Comparison of ENCODE assay signal across 17 cellular contexts in genomic region chr2:222548997-222549396, GRCh38.
DNase-seq lines count a peak whose midpoint lies in the region; ATAC-seq, FAIRE-seq and TF ChIP-seq lines count a peak whose summit lies in the region.
"Had no signal": no experiment of that assay in that cellular context is flagged by ENCODE, and none has a peak within 500 bp of the region (broad histone marks: within the 10 kb centered on the region; RNA-seq: fewer than 3 reads in every experiment).

No MANE protein-coding gene starts in this region.

- H3K4me2 ChIP-seq in H1 (ENCODE audit: insufficient read depth in 1 of 2, low read depth in 2 of 2, low read length in 2 of 2) = peak overlapping the region in 1 of 2 experiments; percentile 2; a peak in 2 of 4 replicates

- H2AK5ac ChIP-seq in H1 (ENCODE audit: low read depth, low read length) = no peak overlapping the region

- no peak overlapping the region for H2BK20ac ChIP-seq in H1 (ENCODE audit: low read length)

- CTCF ChIA-PET in H1 (lab: Charles Lee; ENCODE audit: partially characterized antibody) = interaction anchor here (1.0 to 1.4 kb wide), 4 partner anchors 13 to 239 kb away, joined by 3 to 4 read pairs (median 3); no protein-coding TSS in a partner anchor
- CTCF ChIA-PET in activated CD4-positive, alpha-beta memory T cell treated with anti-CD3 and anti-CD28 coated beads, Interleukin-2, amount 10 ng/mL, durations not matched to agents 7 days and 5 days (lab: Charles Lee) = interaction anchor here (1.4 kb wide), 1 partner anchor 231 kb away, joined by 4 read pairs; no protein-coding TSS in a partner anchor

- no peak overlapping the region for H3K14ac ChIP-seq in H1 (ENCODE audit: insufficient read length)

- H4K8ac ChIP-seq in H1 (ENCODE audit: extremely low read depth, insufficient read depth, low read length) = no peak overlapping the region

- H3K27ac Mint-ChIP-seq in nephron = peak overlapping the region in 2 of 3 experiments; percentile 10 to 69
- no peak overlapping the region for H3K27ac Mint-ChIP-seq in activated CD4-positive, alpha-beta memory T cell treated with anti-CD3 and anti-CD28 coated beads, Interleukin-2, amount 10 ng/mL, durations not matched to agents 7 days and 5 days
- H3K27ac Mint-ChIP-seq: activated CD4-positive, alpha-beta memory T cell treated with anti-CD3 and anti-CD28 coated beads for 36 hours; activated naive CD8-positive, alpha-beta T cell; activated T-cell treated with anti-CD3 and anti-CD28 coated beads, Interleukin-2, amount 50 U/mL, for 72 hours had no signal

- H3K27me3 Mint-ChIP-seq in nephron (ENCODE audit: low read depth) = peaks cover 4% of the 10 kb centered on the region
- H3K27me3 Mint-ChIP-seq in activated CD4-positive, alpha-beta memory T cell treated with anti-CD3 and anti-CD28 coated beads, Interleukin-2, amount 10 ng/mL, durations not matched to agents 7 days and 5 days = peaks cover 5% of the 10 kb centered on the region

- peak; percentile 7 for DNase-seq in GM04504 (ENCODE audit: low read depth)
- DNase-seq in MG63 = peak; percentile 34
- peak in 1 of 2 experiments; percentile 43 for DNase-seq in H1 (ENCODE audit: low read depth in 1 of 2, low spot score in 2 of 2)
- no peak for DNase-seq in activated CD4-positive, alpha-beta memory T cell treated with anti-CD3 and anti-CD28 coated beads, Interleukin-2, amount 10 ng/mL, durations not matched to agents 7 days and 5 days
- DNase-seq in DMS53 (lab: John Stamatoyannopoulos, UW) = no peak
- no peak for DNase-seq in activated CD4-positive, CD25-positive, alpha-beta regulatory T cell (lab: John Stamatoyannopoulos, UW)
- DNase-seq: activated CD4-positive, alpha-beta memory T cell treated with anti-CD3 and anti-CD28 coated beads for 36 hours; activated T-cell treated with anti-CD3 and anti-CD28 coated beads, Interleukin-2, amount 50 U/mL, for 72 hours; effector CD8-positive, alpha-beta T cell; esophagus squamous epithelium; NCI-H2029 treated with DMSO at 0.1 percent for 48 hours; NCI-H524; stimulated activated CD4-positive, alpha-beta T cell treated with anti-CD3 and anti-CD28 coated beads, Interleukin-4, amount 100 ng/mL, for 1 hour had no signal

- H3K56ac ChIP-seq in H1 (replicated peaks; ENCODE audit: insufficient read length, low read depth, low read length) = no peak overlapping the region

- H4K20me1 ChIP-seq in H1 (replicated peaks in 1 of 2; ENCODE audit: control insufficient read depth in 1 of 2, insufficient read depth in 2 of 2, low read length in 2 of 2) = no peaks in the 10 kb centered on the region

- no peak overlapping the region for H2BK15ac ChIP-seq in H1 (ENCODE audit: low read length)

- peaks cover 2% of the 10 kb centered on the region for H3K9me3 Mint-ChIP-seq in nephron
- no peaks in the 10 kb centered on the region for H3K9me3 Mint-ChIP-seq in activated CD4-positive, alpha-beta memory T cell treated with anti-CD3 and anti-CD28 coated beads, Interleukin-2, amount 10 ng/mL, durations not matched to agents 7 days and 5 days
- H3K9me3 Mint-ChIP-seq: activated CD4-positive, alpha-beta memory T cell treated with anti-CD3 and anti-CD28 coated beads for 36 hours; activated T-cell treated with anti-CD3 and anti-CD28 coated beads, Interleukin-2, amount 50 U/mL, for 72 hours had no signal

- POLR2A ChIA-PET in H1 (lab: Charles Lee; ENCODE audit: partially characterized antibody) = interaction anchor here (0.8 kb wide), 1 partner anchor 523 kb away, joined by 3 read pairs; no protein-coding TSS in a partner anchor
- POLR2A ChIA-PET in activated CD4-positive, alpha-beta memory T cell treated with anti-CD3 and anti-CD28 coated beads, Interleukin-2, amount 10 ng/mL, durations not matched to agents 7 days and 5 days (lab: Charles Lee) = no interaction called here

- no peaks in the 10 kb centered on the region for H3K79me1 ChIP-seq in H1 (ENCODE audit: low read depth, low read length)

- no peak overlapping the region for H2AFZ ChIP-seq in H1 (ENCODE audit: low read length)

- H3K4me1 ChIP-seq in H1 (replicated peaks in 1 of 4; ENCODE audit: control insufficient read depth in 3 of 4, insufficient read depth in 4 of 4, low read length in 3 of 4) = peaks cover 0 to 9% (median 4%) of the 10 kb centered on the region in 4 experiments; a peak in 3 of 7 replicates

- H3K9me3 ChIP-seq in MG63 (no peaks in the 10 kb centered on the region), H1 (ENCODE audit: insufficient read depth in 2 of 2, low read depth in 1 of 2, low read length in 1 of 2) (no peaks in the 10 kb centered on the region)
- H3K9me3 ChIP-seq: esophagus squamous epithelium had no signal

- 36% methylated on average over 3 of the region's 3 CpGs; no CpG with 5 or more reads in 1 of the 2 experiments for WGBS in H1 (ENCODE audit: extremely low coverage in 1 of 2, insufficient coverage in 1 of 2, insufficient read length in 1 of 2, insufficient replicate concordance in 2 of 2, low coverage in 1 of 2, low lambda C conversion rate in 2 of 2, missing lambda C conversion rate in 1 of 2), 2 experiments

- TF ChIP-seq POLR2A in H1 (IDR thresholded peaks at IDR 0.05; ENCODE audit: control extremely low read depth in 1 of 2, low read depth in 2 of 2, low read length in 2 of 2) = no peak

- no peak for TF ChIP-seq EP300 in H1 (IDR thresholded peaks at IDR 0.05; ENCODE audit: borderline replicate concordance in 1 of 2, low read depth in 2 of 2, low read length in 2 of 2)

- no peak overlapping the region for H3K18ac ChIP-seq in H1 (ENCODE audit: extremely low read depth, low read length)

- H3K27ac ChIP-seq in H1 (ENCODE audit: low read depth, low read length) = no peak overlapping the region
- H3K27ac ChIP-seq: esophagus squamous epithelium had no signal

- no peak overlapping the region for H2BK120ac ChIP-seq in H1 (replicated peaks; ENCODE audit: low read depth, low read length)

- no peaks in the 10 kb centered on the region for H3K23me2 ChIP-seq in H1 (ENCODE audit: low read depth, low read length)

- TF ChIP-seq CTCF in H1 (IDR thresholded peaks at IDR 0.05; ENCODE audit: control extremely low read depth in 1 of 3, insufficient read depth in 1 of 3, low read depth in 1 of 3, low read length in 3 of 3) (peak in 1 of 3 experiments; percentile 7; a peak in 1 of 4 replicates), nephron (IDR thresholded peaks at IDR 0.05; ENCODE audit: unreplicated experiment in 3 of 3) (no peak)

- H4K5ac ChIP-seq in H1 (ENCODE audit: insufficient read length, low read depth, low read length) = no peak overlapping the region

- no peak for ATAC-seq in HG02678 (IDR thresholded peaks at IDR 0.05; ENCODE audit: unreplicated experiment)
- ATAC-seq: activated T-cell treated with anti-CD3 and anti-CD28 coated beads, Interleukin-2, amount 50 U/mL, for 72 hours had no signal

- H3K79me2 ChIP-seq in H1 (ENCODE audit: control insufficient read depth in 1 of 2, insufficient read depth in 2 of 2, low read length in 2 of 2) = no peaks in the 10 kb centered on the region

- H3K4me1 Mint-ChIP-seq in nephron = peaks cover 23% of the 10 kb centered on the region
- H3K4me1 Mint-ChIP-seq in activated CD4-positive, alpha-beta memory T cell treated with anti-CD3 and anti-CD28 coated beads, Interleukin-2, amount 10 ng/mL, durations not matched to agents 7 days and 5 days = no peaks in the 10 kb centered on the region

- H3K4me3 ChIP-seq in MG63 (no peak overlapping the region), H1 (ENCODE audit: extremely low read depth in 1 of 4, insufficient read depth in 2 of 4, low read depth in 3 of 4, low read length in 4 of 4) (no peak overlapping the region)
- H3K4me3 ChIP-seq: esophagus squamous epithelium had no signal

- H3K27me3 ChIP-seq in MG63 = peaks cover 5% of the 10 kb centered on the region
- no peaks in the 10 kb centered on the region; a peak in 1 of 7 replicates for H3K27me3 ChIP-seq in H1 (replicated peaks in 1 of 4; ENCODE audit: control insufficient read depth in 3 of 4, extremely low read depth in 1 of 4, insufficient read depth in 3 of 4, low read length in 3 of 4)
- H3K27me3 ChIP-seq: esophagus squamous epithelium had no signal

- no peak overlapping the region for H2BK5ac ChIP-seq in H1 (ENCODE audit: low read depth, low read length)

- no peak overlapping the region for H4K91ac ChIP-seq in H1 (replicated peaks; ENCODE audit: insufficient read length, low read length)

- H3K36me3 ChIP-seq in MG63 (no peaks in the 10 kb centered on the region), H1 (ENCODE audit: control insufficient read depth in 2 of 4, insufficient read depth in 4 of 4, low read length in 3 of 4) (no peaks in the 10 kb centered on the region)
- H3K36me3 ChIP-seq: esophagus squamous epithelium had no signal

- no peak overlapping the region for H2BK12ac ChIP-seq in H1 (ENCODE audit: low read depth, low read length)

- peak; percentile 90 for FAIRE-seq in H1 (lab: Jason Lieb, UNC)
- FAIRE-seq: H54 had no signal

- peak in 1 of 2 experiments; percentile 8; a peak in 1 of 4 replicates for TF ChIP-seq RAD21 in H1 (IDR thresholded peaks at IDR 0.05 in 1 of 2, conservative IDR thresholded peaks at IDR 0.05 in 1 of 2; ENCODE audit: low read depth in 2 of 2, low read length in 2 of 2)

- H3K4me3 Mint-ChIP-seq in nephron = no peak overlapping the region
- no peak overlapping the region for H3K4me3 Mint-ChIP-seq in activated CD4-positive, alpha-beta memory T cell treated with anti-CD3 and anti-CD28 coated beads, Interleukin-2, amount 10 ng/mL, durations not matched to agents 7 days and 5 days
- H3K4me3 Mint-ChIP-seq: activated CD4-positive, alpha-beta memory T cell treated with anti-CD3 and anti-CD28 coated beads for 36 hours; activated naive CD8-positive, alpha-beta T cell; activated T-cell treated with anti-CD3 and anti-CD28 coated beads, Interleukin-2, amount 50 U/mL, for 72 hours had no signal

- H3K36me3 Mint-ChIP-seq in nephron (ENCODE audit: low read depth) = no peaks in the 10 kb centered on the region
- H3K36me3 Mint-ChIP-seq in activated CD4-positive, alpha-beta memory T cell treated with anti-CD3 and anti-CD28 coated beads, Interleukin-2, amount 10 ng/mL, durations not matched to agents 7 days and 5 days (ENCODE audit: low read depth) = no peaks in the 10 kb centered on the region
- H3K36me3 Mint-ChIP-seq: activated CD4-positive, alpha-beta memory T cell treated with anti-CD3 and anti-CD28 coated beads for 36 hours; activated naive CD8-positive, alpha-beta T cell had no signal

- no peak overlapping the region for H3K9ac ChIP-seq in H1 (replicated peaks in 1 of 4; ENCODE audit: extremely low read depth in 1 of 4, low read depth in 3 of 4, low read length in 3 of 4)

- no peak overlapping the region for H3K23ac ChIP-seq in H1 (ENCODE audit: insufficient read length)

- no peak overlapping the region for H3K4ac ChIP-seq in H1 (replicated peaks; ENCODE audit: insufficient read length, low read depth, low read length)

TF ChIP-seq in H1, 55 proteins besides CTCF, POLR2A, EP300 and RAD21 (continues in another document):
- TF ChIP-seq TEAD4 (IDR thresholded peaks at IDR 0.05; ENCODE audit: low read depth, low read length) (peak; percentile 53; the same call in 1 of the 2 replicates), CREB1 (IDR thresholded peaks at IDR 0.05) (no peak), TBP (IDR thresholded peaks at IDR 0.05; ENCODE audit: low read depth, low read length) (no peak), HDAC2 (IDR thresholded peaks at IDR 0.05; ENCODE audit: borderline replicate concordance in 1 of 2, low read depth in 2 of 2, low read length in 2 of 2) (peak in 1 of 2 experiments; percentile 79; a peak in 1 of 4 replicates), SIX5 (IDR thresholded peaks at IDR 0.05; ENCODE audit: low read depth, low read length) (no peak)

Comparison
In these comparisons a context has a peak if more than half of its experiments do, and no peak if none do; other contexts are left out.
1. DNase-seq: peak in GM04504 (single experiment) and MG63 (single experiment); none in activated CD4-positive, alpha-beta memory T cell treated with anti-CD3 and anti-CD28 coated beads, Interleukin-2, amount 10 ng/mL, durations not matched to agents 7 days and 5 days (single experiment), DMS53 (single experiment) and activated CD4-positive, CD25-positive, alpha-beta regulatory T cell (0 of 4).